1 cellular context compared by ENCODE assay signal in the genomic region with DNA sequence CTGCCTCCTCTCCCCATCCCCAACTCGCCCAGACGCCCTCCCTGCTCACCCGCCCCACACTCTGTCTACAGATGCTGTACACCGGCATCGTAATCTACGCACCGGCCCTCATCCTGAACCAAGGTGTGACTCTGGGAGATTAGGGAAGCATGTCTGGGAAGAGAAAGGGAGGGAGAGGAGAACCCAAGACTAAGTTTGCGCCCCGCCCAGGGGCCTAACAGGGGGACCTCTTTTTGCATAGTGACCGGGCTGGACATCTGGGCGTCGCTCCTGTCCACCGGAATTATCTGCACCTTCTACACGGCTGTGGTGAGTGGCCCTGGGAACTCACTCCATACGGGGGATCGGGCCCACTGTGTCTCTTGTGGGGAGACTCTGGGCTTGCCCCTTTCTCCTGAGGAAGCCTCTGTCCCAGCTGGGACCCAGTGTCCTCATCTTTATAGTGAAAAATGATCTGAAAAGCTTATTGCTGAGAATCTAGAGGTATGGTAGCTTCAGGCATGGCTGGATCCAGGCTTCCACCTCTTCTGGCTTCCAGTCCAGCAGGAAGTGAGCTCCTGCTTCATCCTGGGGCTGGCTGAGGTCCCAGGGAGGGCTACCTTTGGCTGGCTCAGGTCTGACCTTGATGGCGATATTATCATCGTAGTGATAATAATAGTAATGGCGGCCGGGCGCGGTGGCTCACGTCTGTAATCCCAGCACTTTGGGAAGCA.
A peak's percentile ranks its signal among the peaks of the same experiment; 100 is the strongest.
TF ChIP-seq lines count a peak whose summit lies in the region.

No MANE protein-coding gene starts in this region.

TF ChIP-seq in HepG2, 621 proteins besides CTCF, POLR2A, EP300 and RAD21:
- no peak for TF ChIP-seq HOXA5 (CRISPR knock-in tag; IDR thresholded peaks at IDR 0.05)
- TF ChIP-seq ZNF329 (CRISPR knock-in tag; IDR thresholded peaks at IDR 0.05; ENCODE audit: low read depth) = peak; percentile 98
TF ChIP-seq in HepG2: peak in this region for 1.
